Comparison of ENCODE assay signal across 20 cellular contexts in the genomic region with DNA sequence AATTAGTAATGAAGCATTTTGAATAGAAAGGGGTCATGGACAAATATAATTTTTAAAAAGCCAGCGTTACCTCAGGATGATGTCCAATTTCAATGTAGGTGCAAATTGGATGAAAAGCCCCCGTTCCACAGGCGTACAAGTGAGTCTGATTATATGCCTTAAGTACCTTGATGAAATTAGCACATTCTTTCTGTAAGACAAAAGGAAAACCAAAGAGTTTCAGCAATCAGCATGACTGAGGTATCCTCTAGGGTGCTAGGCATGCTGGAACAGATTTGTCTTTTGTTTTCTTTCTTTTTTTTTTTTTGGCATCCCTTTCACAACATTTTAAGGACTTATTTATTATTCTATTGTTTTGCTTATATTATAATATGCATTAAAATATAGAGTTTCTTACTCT.
"Had no signal": no experiment of that assay in that cellular context is flagged by ENCODE, and none has a peak within 500 bp of the region (broad histone marks: within the 10 kb centered on the region; RNA-seq: fewer than 3 reads in every experiment).

No MANE protein-coding gene starts in this region.

- H3K4me2 ChIP-seq: smooth muscle cell had no signal

- ATAC-seq: heart right ventricle; naive thymus-derived CD8-positive, alpha-beta T cell; stimulated activated naive B cell treated with anti-CD40 and anti-IgM and Interleukin-4, amounts not matched to agents 10 μg/mL and 1 μg/mL and 100 μg/mL, for 72 hours had no signal

- H3K4me1 ChIP-seq: colonic mucosa, uterus had no signal

- H3K4me3 ChIP-seq: colonic mucosa, heart right ventricle, left ventricle myocardium inferior, sigmoid colon, smooth muscle cell, uterus had no signal

- H3K4me3 Mint-ChIP-seq: activated naive CD8-positive, alpha-beta T cell treated with anti-CD3 and anti-CD28 coated beads for 36 hours; central memory CD8-positive, alpha-beta T cell; mesothelial cell of epicardium; naive thymus-derived CD8-positive, alpha-beta T cell; stimulated activated naive B cell treated with anti-CD40 and anti-IgM and Interleukin-4, amounts not matched to agents 10 μg/mL and 1 μg/mL and 100 μg/mL, for 72 hours had no signal

- H3K27ac Mint-ChIP-seq: activated naive CD8-positive, alpha-beta T cell treated with anti-CD3 and anti-CD28 coated beads for 36 hours; mesothelial cell of epicardium; naive thymus-derived CD8-positive, alpha-beta T cell; progenitor cell of endocrine pancreas; stimulated activated naive B cell treated with anti-CD40 and anti-IgM and Interleukin-4, amounts not matched to agents 10 μg/mL and 1 μg/mL and 100 μg/mL, for 72 hours had no signal

- H3K27me3 Mint-ChIP-seq: activated naive CD8-positive, alpha-beta T cell treated with anti-CD3 and anti-CD28 coated beads for 36 hours; central memory CD8-positive, alpha-beta T cell; naive thymus-derived CD8-positive, alpha-beta T cell; progenitor cell of endocrine pancreas; stimulated activated naive B cell treated with anti-CD40 and anti-IgM and Interleukin-4, amounts not matched to agents 10 μg/mL and 1 μg/mL and 100 μg/mL, for 72 hours had no signal

- H3K36me3 Mint-ChIP-seq: activated naive CD8-positive, alpha-beta T cell treated with anti-CD3 and anti-CD28 coated beads for 36 hours; naive thymus-derived CD8-positive, alpha-beta T cell; stimulated activated naive B cell treated with anti-CD40 and anti-IgM and Interleukin-4, amounts not matched to agents 10 μg/mL and 1 μg/mL and 100 μg/mL, for 72 hours had no signal

- H3K9me3 ChIP-seq: colonic mucosa, heart right ventricle, left ventricle myocardium inferior, sigmoid colon, uterus had no signal

- H3K36me3 ChIP-seq: colonic mucosa, heart right ventricle, left ventricle myocardium inferior, uterus had no signal

- H3K27me3 ChIP-seq: colonic mucosa, heart right ventricle, sigmoid colon, uterus had no signal

- H3K4me1 Mint-ChIP-seq: central memory CD8-positive, alpha-beta T cell; stimulated activated naive B cell treated with anti-CD40 and anti-IgM and Interleukin-4, amounts not matched to agents 10 μg/mL and 1 μg/mL and 100 μg/mL, for 72 hours had no signal

- H3K9me3 Mint-ChIP-seq: activated naive CD8-positive, alpha-beta T cell treated with anti-CD3 and anti-CD28 coated beads for 36 hours; mesothelial cell of epicardium; stimulated activated naive B cell treated with anti-CD40 and anti-IgM and Interleukin-4, amounts not matched to agents 10 μg/mL and 1 μg/mL and 100 μg/mL, for 72 hours had no signal

- DNase-seq: activated CD4-positive, alpha-beta T cell treated with anti-CD3 and anti-CD28 coated beads, Interleukin-2, amount 50 U/mL, for 48 hours; activated naive CD4-positive, alpha-beta T cell treated with Interleukin-2 at 50 U/mL for 16 hours; activated naive CD8-positive, alpha-beta T cell treated with anti-CD3 and anti-CD28 coated beads for 36 hours; activated T-cell treated with anti-CD3 and anti-CD28 coated beads, Interleukin-2, amount 50 U/mL, for 48 hours; colonic mucosa; heart right ventricle; left ventricle myocardium inferior; naive thymus-derived CD8-positive, alpha-beta T cell; retina; sigmoid colon; stimulated activated CD4-positive, alpha-beta T cell treated with anti-CD3 and anti-CD28 coated beads, Interleukin-15, amount 100 ng/mL, for 24 hours; stimulated activated naive B cell treated with anti-CD40 and anti-IgM and Interleukin-4, amounts not matched to agents 10 μg/mL and 1 μg/mL and 100 μg/mL, for 72 hours; T-helper 9 cell; trophoblast cell; uterus had no signal

- H3K27ac ChIP-seq: colonic mucosa, epithelial cell of prostate, heart right ventricle, left ventricle myocardium inferior, sigmoid colon, uterus had no signal
